Comparison of ENCODE assay signal across 1 cellular context in the genomic region with DNA sequence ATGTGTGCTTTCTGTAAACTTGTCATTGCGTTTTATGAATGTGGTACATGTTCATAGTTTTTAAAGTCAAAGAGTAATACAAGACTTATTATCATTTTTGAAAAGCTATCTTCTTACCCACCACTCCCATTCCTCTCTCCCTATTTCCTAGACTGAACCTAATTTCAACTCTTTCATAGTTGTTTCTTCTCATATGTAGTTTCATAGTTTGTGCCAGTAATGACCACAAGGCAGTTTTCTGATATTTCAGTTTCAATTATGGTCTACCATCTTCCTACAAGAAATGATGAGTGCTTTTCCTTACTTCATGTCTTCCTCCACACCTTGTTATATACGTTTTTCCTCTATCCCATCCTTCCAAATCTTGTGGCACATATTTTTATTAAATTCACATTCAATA.
TF ChIP-seq lines count a peak whose summit lies in the region.

No MANE protein-coding gene starts in this region.

TF ChIP-seq in HepG2, 621 proteins besides CTCF, POLR2A, EP300 and RAD21 (continued from another document):
- TF ChIP-seq, protein P1, sequence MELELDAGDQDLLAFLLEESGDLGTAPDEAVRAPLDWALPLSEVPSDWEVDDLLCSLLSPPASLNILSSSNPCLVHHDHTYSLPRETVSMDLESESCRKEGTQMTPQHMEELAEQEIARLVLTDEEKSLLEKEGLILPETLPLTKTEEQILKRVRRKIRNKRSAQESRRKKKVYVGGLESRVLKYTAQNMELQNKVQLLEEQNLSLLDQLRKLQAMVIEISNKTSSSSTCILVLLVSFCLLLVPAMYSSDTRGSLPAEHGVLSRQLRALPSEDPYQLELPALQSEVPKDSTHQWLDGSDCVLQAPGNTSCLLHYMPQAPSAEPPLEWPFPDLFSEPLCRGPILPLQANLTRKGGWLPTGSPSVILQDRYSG (CRISPR knock-in tag; IDR thresholded peaks at IDR 0.05), result no peak
- no peak for TF ChIP-seq ZNF614 (CRISPR knock-in tag; IDR thresholded peaks at IDR 0.05; ENCODE audit: borderline replicate concordance)
TF ChIP-seq in HepG2: peak in this region for 0.
